ENCODE assay signal across 1 cellular context in genomic region chr2:176554107-176555048, GRCh38.
TF ChIP-seq lines count a peak whose summit lies in the region.

No MANE protein-coding gene starts in this region.

TF ChIP-seq in H1, 55 proteins besides CTCF, POLR2A, EP300 and RAD21:
- TF ChIP-seq KDM4A (IDR thresholded peaks at IDR 0.05; ENCODE audit: low read depth, low read length, severe bottlenecking) (peak; percentile 40), ATF2 (IDR thresholded peaks at IDR 0.05; ENCODE audit: low read length) (no peak), MAX (IDR thresholded peaks at IDR 0.05) (no peak), EGR1 (IDR thresholded peaks at IDR 0.05; ENCODE audit: borderline replicate concordance, low read depth, low read length) (peak; percentile 95), NRF1 (IDR thresholded peaks at IDR 0.05; ENCODE audit: low read depth, low read length) (no peak), TCF12 (IDR thresholded peaks at IDR 0.05; ENCODE audit: low read depth, low read length) (0 out of 2 replicates have a peak, but pooled peaks have one; percentile 51), RFX5 (IDR thresholded peaks at IDR 0.05; ENCODE audit: borderline replicate concordance, low read depth, low read length) (no peak), SIN3A (conservative IDR thresholded peaks at IDR 0.05 in 1 of 2, IDR thresholded peaks at IDR 0.05 in 1 of 2; ENCODE audit: low read depth in 1 of 2, low read length in 2 of 2) (no peak), KDM1A (IDR thresholded peaks at IDR 0.05; ENCODE audit: borderline replicate concordance, low read length) (peak; percentile 73; the same call in 1 of the 2 replicates), CBX8 (IDR thresholded peaks at IDR 0.05; ENCODE audit: borderline replicate concordance, low read depth, low read length) (no peak), CHD2 (IDR thresholded peaks at IDR 0.05; ENCODE audit: low read length) (peak; percentile 67; the same call in 1 of the 2 replicates), E2F6 (IDR thresholded peaks at IDR 0.05) (no peak), CREB1 (IDR thresholded peaks at IDR 0.05) (no peak)
